20 cellular contexts compared by ENCODE assay signal in genomic region chr20:59767656-59768055, GRCh38.
"Had no signal": no experiment of that assay in that cellular context is flagged by ENCODE, and none has a peak within 500 bp of the region (broad histone marks: within the 10 kb centered on the region; RNA-seq: fewer than 3 reads in every experiment).

No MANE protein-coding gene starts in this region.

- H3K27ac Mint-ChIP-seq: activated CD4-positive, alpha-beta memory T cell treated with anti-CD3 and anti-CD28 coated beads, Interleukin-2, amount 10 ng/mL, durations not matched to agents 7 days and 5 days; activated CD4-positive, alpha-beta T cell treated with anti-CD3 and anti-CD28 coated beads, Interleukin-2, amount 10 ng/mL, durations not matched to agents 7 days and 5 days; activated naive CD4-positive, alpha-beta T cell treated with anti-CD3 and anti-CD28 coated beads for 36 hours; activated naive CD8-positive, alpha-beta T cell treated with anti-CD3 and anti-CD28 coated beads for 36 hours; activated T-helper 17 cell treated with anti-CD3 and anti-CD28 coated beads, Interleukin-2, amount 50 U/mL, for 72 hours; T-helper 17 cell had no signal

- ATAC-seq: activated T-helper 17 cell treated with anti-CD3 and anti-CD28 coated beads, Interleukin-2, amount 50 U/mL, for 72 hours; T-helper 17 cell had no signal

- H3K36me3 Mint-ChIP-seq: activated naive CD8-positive, alpha-beta T cell treated with anti-CD3 and anti-CD28 coated beads for 36 hours had no signal

- H3K4me1 Mint-ChIP-seq: activated CD4-positive, alpha-beta memory T cell treated with anti-CD3 and anti-CD28 coated beads, Interleukin-2, amount 10 ng/mL, durations not matched to agents 7 days and 5 days; activated CD4-positive, alpha-beta T cell treated with anti-CD3 and anti-CD28 coated beads, Interleukin-2, amount 10 ng/mL, durations not matched to agents 7 days and 5 days; activated naive CD8-positive, alpha-beta T cell treated with anti-CD3 and anti-CD28 coated beads for 36 hours; activated T-helper 17 cell treated with anti-CD3 and anti-CD28 coated beads, Interleukin-2, amount 50 U/mL, for 72 hours; T-helper 17 cell had no signal

- H3K27me3 Mint-ChIP-seq: activated CD4-positive, alpha-beta memory T cell treated with anti-CD3 and anti-CD28 coated beads, Interleukin-2, amount 10 ng/mL, durations not matched to agents 7 days and 5 days; activated CD4-positive, alpha-beta T cell treated with anti-CD3 and anti-CD28 coated beads, Interleukin-2, amount 10 ng/mL, durations not matched to agents 7 days and 5 days had no signal

- H3K9me3 Mint-ChIP-seq: activated CD4-positive, alpha-beta T cell treated with anti-CD3 and anti-CD28 coated beads, Interleukin-2, amount 10 ng/mL, durations not matched to agents 7 days and 5 days; activated naive CD8-positive, alpha-beta T cell treated with anti-CD3 and anti-CD28 coated beads for 36 hours had no signal

- DNase-seq: activated CD4-positive, alpha-beta memory T cell treated with anti-CD3 and anti-CD28 coated beads, Interleukin-2, amount 10 ng/mL, durations not matched to agents 7 days and 5 days; activated CD4-positive, alpha-beta T cell treated with anti-CD3 and anti-CD28 coated beads, Interleukin-2, amount 10 ng/mL, durations not matched to agents 7 days and 5 days; activated CD4-positive, CD25-positive, alpha-beta regulatory T cell; activated gamma-delta T cell; activated naive CD4-positive, alpha-beta T cell treated with anti-CD3 and anti-CD28 coated beads for 36 hours; activated naive CD8-positive, alpha-beta T cell treated with anti-CD3 and anti-CD28 coated beads for 36 hours; activated T-cell treated with anti-CD3 and anti-CD28 coated beads for 4 hours; activated T-cell treated with anti-CD3 and anti-CD28 coated beads, Interleukin-2, amount 50 U/mL, for 48 hours; caudate nucleus; NCI-H1092; NCI-H1417; NCI-H1930; NCI-H2171; NCI-H226; NCI-H526 treated with DMSO at 0.1 percent for 48 hours; NCI-H82; SIG-M5; T-helper 17 cell; T-helper 9 cell had no signal

- H3K4me3 Mint-ChIP-seq: activated CD4-positive, alpha-beta memory T cell treated with anti-CD3 and anti-CD28 coated beads, Interleukin-2, amount 10 ng/mL, durations not matched to agents 7 days and 5 days; activated CD4-positive, alpha-beta T cell treated with anti-CD3 and anti-CD28 coated beads, Interleukin-2, amount 10 ng/mL, durations not matched to agents 7 days and 5 days; activated naive CD4-positive, alpha-beta T cell treated with anti-CD3 and anti-CD28 coated beads for 36 hours; activated naive CD8-positive, alpha-beta T cell treated with anti-CD3 and anti-CD28 coated beads for 36 hours; activated T-helper 17 cell treated with anti-CD3 and anti-CD28 coated beads, Interleukin-2, amount 50 U/mL, for 72 hours; T-helper 17 cell had no signal
